In genomic region chr4:15414601-15415091, GRCh38 we compare ENCODE assay signal across 11 cellular contexts. TPM values are rescaled to one million over a fixed set of nuclear protein-coding genes. Genes with fewer than 3 reads are reported as not detected.
DNase-seq lines count a peak whose midpoint lies in the region; ATAC-seq and TF ChIP-seq lines count a peak whose summit lies in the region.
"Had no signal": no experiment of that assay in that cellular context is flagged by ENCODE, and none has a peak within 500 bp of the region (broad histone marks: within the 10 kb centered on the region; RNA-seq: fewer than 3 reads in every experiment).

No MANE protein-coding gene starts in this region.

- intact Hi-C loops in thyroid gland (cut with DNase I): no loop called here

- peak; percentile 57 for DNase-seq in LHCN-M2 (ENCODE audit: low read depth)
- peak; percentile 49 to 72 for DNase-seq in cardiac fibroblast (ENCODE audit: low read depth in 2 of 2)
- no peak for DNase-seq in lung (ENCODE audit: low spot score)
- no peak for DNase-seq in thyroid gland
- DNase-seq in NCI-H345 (lab: John Stamatoyannopoulos, UW): no peak
- DNase-seq in COLO829 (ENCODE audit: low spot score): no peak
- DNase-seq: activated T-cell treated with anti-CD3 and anti-CD28 coated beads, Interleukin-2, amount 50 U/mL, for 24 hours; stimulated activated naive CD8-positive, alpha-beta T cell treated with anti-CD3 and anti-CD28 coated beads, Interleukin-15, amount 100 ng/mL, for 72 hours; T1000 had no signal

- H3K27me3 ChIP-seq in lung (ENCODE audit: control insufficient read depth, insufficient read depth) (no peaks in the 10 kb centered on the region), thyroid gland (no peaks in the 10 kb centered on the region)

- 50 to 56% methylated on average over 3 of the region's 3 CpGs for WGBS in lung, 2 donors
- 61 to 69% methylated on average over 3 of the region's 3 CpGs for WGBS in thyroid gland, 2 donors

- TF ChIP-seq POLR2A in thyroid gland (IDR thresholded peaks at IDR 0.05): no peak

- H3K36me3 ChIP-seq in lung (ENCODE audit: control insufficient read depth in 2 of 2, insufficient read depth in 2 of 2, low read length in 2 of 2) (no peaks in the 10 kb centered on the region), thyroid gland (no peaks in the 10 kb centered on the region)

- TF ChIP-seq CTCF in cardiac fibroblast (IDR thresholded peaks at IDR 0.05; ENCODE audit: low read depth, low read length): no peak
- TF ChIP-seq CTCF in lung (IDR thresholded peaks at IDR 0.05; ENCODE audit: control extremely low read depth, extremely low read depth): no peak
- no peak for TF ChIP-seq CTCF in thyroid gland (IDR thresholded peaks at IDR 0.05)

- H3K4me3 ChIP-seq in cardiac fibroblast (replicated peaks in 1 of 2; ENCODE audit: low read depth in 2 of 2, low read length in 2 of 2) (no peak overlapping the region), lung (no peak overlapping the region), thyroid gland (replicated peaks in 1 of 3) (no peak overlapping the region)

- H3K27ac ChIP-seq in lung (ENCODE audit: low read depth in 1 of 2, low read length in 1 of 2): peak overlapping the region in 1 of 2 donors; percentile 21
- peak overlapping the region; percentile 30 to 42 (median 40) for H3K27ac ChIP-seq in thyroid gland

- ATAC-seq in lung (ENCODE audit: insufficient read depth, low FRiP score) (peak; percentile 30), GM21717 (IDR thresholded peaks at IDR 0.05; ENCODE audit: unreplicated experiment) (no peak)
- ATAC-seq: stimulated activated naive CD8-positive, alpha-beta T cell treated with anti-CD3 and anti-CD28 coated beads, Interleukin-15, amount 100 ng/mL, for 72 hours had no signal

- H3K4me1 ChIP-seq in lung (ENCODE audit: control insufficient read depth in 2 of 2, insufficient read depth in 2 of 2, low read length in 2 of 2) (peaks cover 0 to 9% of the 10 kb centered on the region in 2 donors), thyroid gland (no peaks in the 10 kb centered on the region)

- H3K9me3 ChIP-seq in lung (ENCODE audit: control insufficient read depth in 2 of 2, insufficient read depth in 1 of 2, low read length in 1 of 2) (no peaks in the 10 kb centered on the region), thyroid gland (no peaks in the 10 kb centered on the region)

RNA-seq across cellular contexts. Expression of gene C1QTNF7, which starts 13.2 kb away (rescaled TPM):
- total RNA-seq in LHCN-M2 (2014; rRNA removed): not detected in 2 replicates
- not detected for polyA plus RNA-seq in LHCN-M2 (2012)
- total RNA-seq in lung: 10 to 100 TPM in 1 of 2 donors, 1 to 10 TPM in 1; 3.1 to 10.5 TPM
- polyA plus RNA-seq in lung: 1 to 10 TPM in 1 of 2 donors, under 1 TPM in 1; 0.38 to 1.6 TPM
- total RNA-seq in thyroid gland: 1 to 10 TPM; 1.2 to 9.5 (median 3.2) TPM
- total RNA-seq: NCI-H460 had no signal

RNA-seq across cellular contexts. Expression of gene CC2D2A, which starts 55.0 kb away (rescaled TPM):
- total RNA-seq in LHCN-M2 (2014; rRNA removed) (24.9 and 31.5 TPM in 2 replicates), lung (10 to 100 TPM; 37.0 to 63.7 TPM), thyroid gland (10 to 100 TPM; 13.6 to 25.1 (median 18.7) TPM)
- 15.9 TPM for polyA plus RNA-seq in LHCN-M2 (2012)
- 10 to 100 TPM in 1 of 2 donors, 1 to 10 TPM in 1; 9.2 to 12.5 TPM for polyA plus RNA-seq in lung

Comparison
In these comparisons a context has a peak if more than half of its experiments do, and no peak if none do; other contexts are left out.
1. DNase-seq: peak in LHCN-M2 (single experiment) and cardiac fibroblast (2 of 2); none in lung (single experiment), thyroid gland (0 of 2), NCI-H345 (single experiment) and COLO829 (single experiment).